9 cellular contexts compared by ENCODE assay signal in genomic region chr20:32522775-32523612, GRCh38.
A peak's percentile ranks its signal among the peaks of the same experiment; 100 is the strongest.
DNase-seq lines count a peak whose midpoint lies in the region; ATAC-seq and TF ChIP-seq lines count a peak whose summit lies in the region.
"Had no signal": no experiment of that assay in that cellular context is flagged by ENCODE, and none has a peak within 500 bp of the region (broad histone marks: within the 10 kb centered on the region; RNA-seq: fewer than 3 reads in every experiment).

No MANE protein-coding gene starts in this region.

- H3K4me1 Mint-ChIP-seq in immature natural killer cell: peaks cover 72 to 73% of the 10 kb centered on the region in 2 donors

- in situ Hi-C loops in Panc1 (cut with HindIII; ENCODE audit: low pct_unique_long_range_greater_than_20kb, low sequenced_read_pairs): no loop called here

- BruUV-seq in Panc1 (replicated peaks; lab: Mats Ljungman, UMichigan): no TSS peak

- H3K9ac ChIP-seq in BLaER1 treated with 17β-estradiol and CSF1 and Interleukin-3, amounts not matched to agents 10 nM and 100 nM: peak overlapping the region in 7 of 11 experiments; percentile 9 to 30 (median 18); a peak in 9 of 22 replicates
- no peak overlapping the region for H3K9ac ChIP-seq in smooth muscle cell (ENCODE audit: low read depth)

- H2AFZ ChIP-seq in smooth muscle cell (ENCODE audit: low read depth): no peak overlapping the region

- no peaks in the 10 kb centered on the region for H3K79me2 ChIP-seq in smooth muscle cell (ENCODE audit: low read depth)

- CTCF ChIA-PET in Panc1 (lab: Charles Lee): interaction anchor here (0.5 to 2.9 kb wide), 6 partner anchors 16 to 542 kb away, joined by 3 to 25 read pairs (median 4); no protein-coding TSS in a partner anchor

- ATAC-seq in Panc1: peak; percentile 10
- no peak for ATAC-seq in HG02885 (IDR thresholded peaks at IDR 0.05; ENCODE audit: poor library complexity, unreplicated experiment)
- no peak for ATAC-seq in body of pancreas

- peak overlapping the region; percentile 5 to 56 (median 47) for H3K4me3 Mint-ChIP-seq in immature natural killer cell

- peak overlapping the region in 3 of 11 experiments; percentile 8 to 43 (median 15); a peak in 4 of 22 replicates for H3K27ac ChIP-seq in BLaER1 treated with 17β-estradiol and CSF1 and Interleukin-3, amounts not matched to agents 10 nM and 100 nM
- H3K27ac ChIP-seq in Panc1 (ENCODE audit: low read length) (no peak overlapping the region), smooth muscle cell (ENCODE audit: low read depth) (no peak overlapping the region), body of pancreas (no peak overlapping the region)

- DNase-seq in ELF-1 (ENCODE audit: low read depth, low spot score) (peak; percentile 74), Panc1 (ENCODE audit: low read depth, low spot score) (no peak), immature natural killer cell (no peak), HuH-7.5 (ENCODE audit: low spot score) (no peak), smooth muscle cell (lab: John Stamatoyannopoulos, UW; ENCODE audit: unreplicated experiment) (no peak), body of pancreas (no peak)
- DNase-seq: occipital lobe had no signal

- peak overlapping the region; percentile 71 to 94 (median 89) for H3K4me2 ChIP-seq in BLaER1 treated with 17β-estradiol and CSF1 and Interleukin-3, amounts not matched to agents 10 nM and 100 nM
- no peak overlapping the region for H3K4me2 ChIP-seq in smooth muscle cell

- peaks cover 8% of the 10 kb centered on the region for H3F3A ChIP-seq in smooth muscle cell (ENCODE audit: low read depth)

- H3K9me3 ChIP-seq in BLaER1 treated with 17β-estradiol and CSF1 and Interleukin-3, amounts not matched to agents 10 nM and 100 nM (replicated peaks in 1 of 11): no peaks in the 10 kb centered on the region
- H3K9me3 ChIP-seq in Panc1 (ENCODE audit: control insufficient read depth, insufficient read depth, low read depth, low read length): no peaks in the 10 kb centered on the region
- H3K9me3 ChIP-seq in smooth muscle cell (replicated peaks; ENCODE audit: low read depth): no peaks in the 10 kb centered on the region
- no peaks in the 10 kb centered on the region for H3K9me3 ChIP-seq in body of pancreas

- H3K4me1 ChIP-seq in BLaER1 treated with 17β-estradiol and CSF1 and Interleukin-3, amounts not matched to agents 10 nM and 100 nM: peaks cover 66 to 100% (median 99%) of the 10 kb centered on the region in 10 experiments
- no peaks in the 10 kb centered on the region for H3K4me1 ChIP-seq in Panc1 (ENCODE audit: control insufficient read depth, insufficient read depth, low read length)
- H3K4me1 ChIP-seq in smooth muscle cell (ENCODE audit: low read depth): peaks cover 5% of the 10 kb centered on the region
- H3K4me1 ChIP-seq in body of pancreas: peaks cover 32% of the 10 kb centered on the region

- intact Hi-C loops in Panc1 (cut with micrococcal nuclease; ENCODE audit: unreplicated experiment): loop anchor here (1.0 kb wide), 1 partner anchor 129 kb away; no protein-coding TSS in a partner anchor
- intact Hi-C loops in body of pancreas (cut with DNase I): loop anchor here (5.0 kb wide), 1 partner anchor 129 kb away; no protein-coding TSS in a partner anchor

- H3K27me3 ChIP-seq in BLaER1 treated with 17β-estradiol and CSF1 and Interleukin-3, amounts not matched to agents 10 nM and 100 nM: no peaks in the 10 kb centered on the region
- H3K27me3 ChIP-seq in Panc1 (ENCODE audit: control insufficient read depth, insufficient read depth, low read length) (no peaks in the 10 kb centered on the region), smooth muscle cell (ENCODE audit: low read depth) (no peaks in the 10 kb centered on the region), body of pancreas (no peaks in the 10 kb centered on the region)

- no peaks in the 10 kb centered on the region for H3K9me3 Mint-ChIP-seq in immature natural killer cell

- POLR2A ChIA-PET in Panc1 (lab: Charles Lee): interaction anchor here (0.6 kb wide), 1 partner anchor 137 kb away, joined by 3 read pairs; no protein-coding TSS in a partner anchor

- H3K36me3 ChIP-seq in BLaER1 treated with 17β-estradiol and CSF1 and Interleukin-3, amounts not matched to agents 10 nM and 100 nM: peaks cover 11 to 30% (median 16%) of the 10 kb centered on the region in 11 experiments; a peak in 16 of 22 replicates
- no peaks in the 10 kb centered on the region for H3K36me3 ChIP-seq in Panc1 (ENCODE audit: control insufficient read depth, insufficient read depth, low read length)
- H3K36me3 ChIP-seq in smooth muscle cell (ENCODE audit: low read depth): no peaks in the 10 kb centered on the region
- no peaks in the 10 kb centered on the region for H3K36me3 ChIP-seq in body of pancreas (replicated peaks in 1 of 2; ENCODE audit: insufficient read depth in 1 of 2, low read depth in 2 of 2)

- H3K27me3 Mint-ChIP-seq in immature natural killer cell (ENCODE audit: low read depth in 3 of 3): peaks cover 0 to 9% (median 4%) of the 10 kb centered on the region in 3 donors

- H3K4me3 ChIP-seq in BLaER1 treated with 17β-estradiol and CSF1 and Interleukin-3, amounts not matched to agents 10 nM and 100 nM: no peak overlapping the region
- H3K4me3 ChIP-seq in Panc1 (ENCODE audit: low read depth in 2 of 2, low read length in 2 of 2) (no peak overlapping the region), smooth muscle cell (no peak overlapping the region), body of pancreas (no peak overlapping the region)

- 69% methylated on average over 8 of the region's 8 CpGs for WGBS in smooth muscle cell (ENCODE audit: low lambda C conversion rate)
- WGBS in body of pancreas, 2 donors: 73 to 93% methylated on average over 3 to 8 of the region's 8 CpGs

- no peak for TF ChIP-seq POLR2A in body of pancreas (IDR thresholded peaks at IDR 0.05)

- H4K20me1 ChIP-seq in BLaER1 treated with 17β-estradiol and CSF1 and Interleukin-3, amounts not matched to agents 10 nM and 100 nM: peaks cover 3 to 61% (median 21%) of the 10 kb centered on the region in 11 experiments; a peak in 17 of 22 replicates
- H4K20me1 ChIP-seq in smooth muscle cell (ENCODE audit: low read depth): peaks cover 11% of the 10 kb centered on the region

- TF ChIP-seq CTCF in Panc1 (IDR thresholded peaks at IDR 0.05) (no peak), smooth muscle cell (IDR thresholded peaks at IDR 0.05; ENCODE audit: borderline replicate concordance, insufficient read depth, poor library complexity, severe bottlenecking) (no peak), body of pancreas (IDR thresholded peaks at IDR 0.05) (no peak)

- peak overlapping the region; percentile 68 to 89 (median 84) for H3K27ac Mint-ChIP-seq in immature natural killer cell

- H3K36me3 Mint-ChIP-seq in immature natural killer cell: peaks cover 0 to 12% (median 0%) of the 10 kb centered on the region in 3 donors
